Comparison of ENCODE assay signal across 1 cellular context in genomic region chr1:101136739-101137138, GRCh38.
TF ChIP-seq lines count a peak whose summit lies in the region.

No MANE protein-coding gene starts in this region.

TF ChIP-seq in GM23338, 12 proteins besides CTCF, POLR2A, EP300 and RAD21 (continued from another document):
- no peak for TF ChIP-seq ZNF462 (CRISPR knock-in tag; IDR thresholded peaks at IDR 0.05)
- no peak for TF ChIP-seq EZH2phosphoT487 (IDR thresholded peaks at IDR 0.05; ENCODE audit: unreplicated experiment)
- TF ChIP-seq POLR2AphosphoS5 (IDR thresholded peaks at IDR 0.05; ENCODE audit: low read depth) = no peak
- TF ChIP-seq ZNF331 (CRISPR knock-in tag; IDR thresholded peaks at IDR 0.05; ENCODE audit: low read depth) = no peak
- no peak for TF ChIP-seq JUNB (IDR thresholded peaks at IDR 0.05; ENCODE audit: unreplicated experiment)
- TF ChIP-seq STAT1 (IDR thresholded peaks at IDR 0.05; ENCODE audit: unreplicated experiment) = no peak
